In genomic region chr2:95023222-95023597, GRCh38 we compare ENCODE assay signal across 9 cellular contexts. TPM values are rescaled to one million over a fixed set of nuclear protein-coding genes. Genes with fewer than 3 reads are reported as not detected.
DNase-seq lines count a peak whose midpoint lies in the region; ATAC-seq and TF ChIP-seq lines count a peak whose summit lies in the region.
"Had no signal": no experiment of that assay in that cellular context is flagged by ENCODE, and none has a peak within 500 bp of the region (broad histone marks: within the 10 kb centered on the region; RNA-seq: fewer than 3 reads in every experiment).

No MANE protein-coding gene starts in this region.

- DNase-seq in activated gamma-delta T cell treated with Interleukin-2 at 50 U/mL for 16 hours (peak; percentile 49), activated gamma-delta T cell (lab: John Stamatoyannopoulos, UW) (no peak), M059J (ENCODE audit: low read depth) (peak; percentile 67), pons (ENCODE audit: low spot score) (peak; percentile 50), foreskin melanocyte (no peak), coronary artery (ENCODE audit: low spot score) (no peak)
- peak; percentile 56 for DNase-seq in activated T-cell treated with anti-CD3 and anti-CD28 coated beads, Interleukin-2, amount 50 U/mL, for 4 hours
- DNase-seq: natural killer cell had no signal

- peak overlapping the region; percentile 19 for H3K4me3 Mint-ChIP-seq in activated T-cell treated with anti-CD3 and anti-CD28 coated beads, Interleukin-2, amount 50 U/mL, for 4 hours
- H3K4me3 Mint-ChIP-seq: natural killer cell had no signal

- H3K27me3 Mint-ChIP-seq in activated T-cell treated with anti-CD3 and anti-CD28 coated beads, Interleukin-2, amount 50 U/mL, for 4 hours (ENCODE audit: low read depth) = peaks cover 8% of the 10 kb centered on the region

- TF ChIP-seq CTCF in coronary artery (IDR thresholded peaks at IDR 0.05) = no peak

- no peaks in the 10 kb centered on the region for H3K36me3 Mint-ChIP-seq in activated T-cell treated with anti-CD3 and anti-CD28 coated beads, Interleukin-2, amount 50 U/mL, for 4 hours (ENCODE audit: insufficient read depth)
- H3K36me3 Mint-ChIP-seq: natural killer cell had no signal

- H3K27ac ChIP-seq in coronary artery = no peak overlapping the region

- no peak overlapping the region for H3K4me3 ChIP-seq in coronary artery

- H3K9me3 Mint-ChIP-seq in activated T-cell treated with anti-CD3 and anti-CD28 coated beads, Interleukin-2, amount 50 U/mL, for 4 hours = no peaks in the 10 kb centered on the region
- H3K9me3 Mint-ChIP-seq: natural killer cell had no signal

- peak; percentile 31 to 36 for ATAC-seq in activated T-cell treated with anti-CD3 and anti-CD28 coated beads, Interleukin-2, amount 50 U/mL, for 4 hours
- ATAC-seq in GM21423 (IDR thresholded peaks at IDR 0.05; ENCODE audit: unreplicated experiment) = no peak

- H3K4me1 Mint-ChIP-seq in activated T-cell treated with anti-CD3 and anti-CD28 coated beads, Interleukin-2, amount 50 U/mL, for 4 hours (ENCODE audit: low read depth) = peaks cover 51% of the 10 kb centered on the region

RNA-seq across cellular contexts. Expression of gene MAL, which starts 2.3 kb away (rescaled TPM):
- total RNA-seq in M059J (2014; rRNA removed; shearing (Covaris generic)) = 11.3 and 14.7 TPM in 2 replicates
- 1 to 10 TPM; 5.6 to 6.1 (median 6.1) TPM for total RNA-seq in activated T-cell treated with anti-CD3 and anti-CD28 coated beads, Interleukin-2, amount 50 U/mL, for 4 hours

Comparison
In these comparisons a context has a peak if more than half of its experiments do, and no peak if none do; other contexts are left out.
1. DNase-seq: peak in activated gamma-delta T cell treated with Interleukin-2 at 50 U/mL for 16 hours (single experiment), M059J (single experiment), activated T-cell treated with anti-CD3 and anti-CD28 coated beads, Interleukin-2, amount 50 U/mL, for 4 hours (single experiment) and pons (single experiment); none in activated gamma-delta T cell (single experiment), foreskin melanocyte (single experiment) and coronary artery (single experiment).